Comparison of ENCODE assay signal across 1 cellular context in the genomic region with DNA sequence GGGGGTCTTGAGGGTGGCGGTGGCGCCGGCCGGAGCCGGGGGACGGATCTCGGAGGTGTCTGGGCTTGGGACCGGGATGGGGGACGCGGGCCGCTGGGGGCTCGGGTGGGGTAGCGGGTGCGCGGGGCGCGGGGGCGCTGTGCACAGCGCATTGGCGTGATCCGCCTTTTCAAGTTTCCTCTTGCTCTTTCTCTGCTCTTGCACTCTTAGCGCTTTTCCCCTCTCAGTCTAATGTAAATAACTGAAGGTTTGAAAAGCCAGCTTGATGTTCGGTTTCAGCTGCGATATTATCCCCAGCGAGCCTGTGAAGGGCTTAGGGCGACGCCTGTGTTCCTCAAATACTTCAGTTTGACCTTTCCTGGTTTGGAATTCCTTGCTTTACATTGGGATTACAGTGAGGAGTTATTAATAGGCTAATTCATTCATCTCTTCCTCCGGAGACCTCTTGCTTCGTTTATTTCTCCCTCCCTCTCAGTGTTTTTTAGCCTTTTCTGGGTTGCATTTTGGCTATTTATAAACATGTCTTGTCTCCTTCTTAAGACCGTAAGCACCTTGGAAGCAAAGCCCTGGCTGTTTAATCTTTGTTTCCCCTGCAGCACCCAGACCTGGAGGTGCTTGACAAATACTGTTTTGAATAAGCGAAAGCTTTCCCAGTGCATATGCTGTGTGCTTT.
TF ChIP-seq lines count a peak whose summit lies in the region.

No MANE protein-coding gene starts in this region.

TF ChIP-seq in endothelial cell of umbilical vein, 7 proteins besides CTCF, POLR2A, EP300 and RAD21:
- TF ChIP-seq EZH2 (IDR thresholded peaks at IDR 0.05; ENCODE audit: borderline replicate concordance, low read depth, low read length, severe bottlenecking) (no peak), JUN (IDR thresholded peaks at IDR 0.05; ENCODE audit: borderline replicate concordance, insufficient read depth, insufficient read length, low read depth) (no peak), POLR2AphosphoS5 (IDR thresholded peaks at IDR 0.05; ENCODE audit: insufficient read depth, low read depth, low read length) (no peak), MYC (IDR thresholded peaks at IDR 0.05; ENCODE audit: low read depth, low read length) (no peak), FOS (IDR thresholded peaks at IDR 0.05; ENCODE audit: borderline replicate concordance, insufficient read depth, low read length) (no peak), GATA2 (IDR thresholded peaks at IDR 0.05; ENCODE audit: insufficient read depth, insufficient read length, low read depth, low read length) (no peak)
- TF ChIP-seq, protein P1, sequence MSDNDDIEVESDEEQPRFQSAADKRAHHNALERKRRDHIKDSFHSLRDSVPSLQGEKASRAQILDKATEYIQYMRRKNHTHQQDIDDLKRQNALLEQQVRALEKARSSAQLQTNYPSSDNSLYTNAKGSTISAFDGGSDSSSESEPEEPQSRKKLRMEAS (IDR thresholded peaks at IDR 0.05; ENCODE audit: insufficient read depth, insufficient read length) = no peak
TF ChIP-seq in endothelial cell of umbilical vein: peak in this region for 0.
